Comparison of ENCODE assay signal across 8 cellular contexts in the genomic region with DNA sequence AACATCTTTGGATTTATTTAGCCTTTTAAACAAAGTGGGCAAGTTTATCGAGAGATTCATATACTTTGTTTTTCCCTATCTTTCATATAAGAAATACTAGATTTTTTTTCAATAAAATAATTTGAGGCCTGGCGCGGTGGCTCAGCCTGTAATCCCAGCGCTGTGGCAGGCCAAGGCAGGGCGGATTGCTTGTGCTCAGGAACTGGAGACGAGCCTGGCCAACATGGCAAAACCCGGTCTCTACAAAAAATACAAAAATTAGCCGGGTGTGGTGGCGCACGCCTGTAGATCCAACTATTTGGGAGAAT. TPM values are rescaled to one million over a fixed set of nuclear protein-coding genes. Genes with fewer than 3 reads are reported as not detected.
DNase-seq lines count a peak whose midpoint lies in the region; ATAC-seq and TF ChIP-seq lines count a peak whose summit lies in the region.

No MANE protein-coding gene starts in this region.

- no peaks in the 10 kb centered on the region for H3K9me3 Mint-ChIP-seq in natural killer cell treated with Interleukin-12 subunit alpha and Interleukin-12 subunit beta and Interleukin-15 and Interleukin-18, amount 100 ng/mL, for 72 hours

- H3K36me3 Mint-ChIP-seq in natural killer cell treated with Interleukin-12 subunit alpha and Interleukin-12 subunit beta and Interleukin-15 and Interleukin-18, amount 100 ng/mL, for 72 hours: peaks cover 9% of the 10 kb centered on the region

- peak overlapping the region; percentile 86 for H3K4me3 ChIP-seq in BE2C (ENCODE audit: low read depth, low read length)
- H3K4me3 ChIP-seq in Loucy (ENCODE audit: low read length, poor library complexity, severe bottlenecking): peak overlapping the region; percentile 91
- H3K4me3 ChIP-seq in duodenal mucosa (ENCODE audit: low read depth in 1 of 2, low read length in 2 of 2): peak overlapping the region; percentile 97

- DNase-seq in BE2C: no peak
- DNase-seq in natural killer cell treated with Interleukin-12 subunit alpha and Interleukin-12 subunit beta and Interleukin-15 and Interleukin-18, amount 100 ng/mL, for 72 hours (ENCODE audit: low spot score): no peak
- DNase-seq in DMS 273 (lab: John Stamatoyannopoulos, UW; ENCODE audit: unreplicated experiment): no peak
- DNase-seq in COR-L47 (lab: John Stamatoyannopoulos, UW): no peak

- H3K9me3 ChIP-seq in BE2C (no peaks in the 10 kb centered on the region), Loucy (ENCODE audit: insufficient read depth, low read depth, low read length) (no peaks in the 10 kb centered on the region), duodenal mucosa (ENCODE audit: control insufficient read depth in 1 of 2, low read length in 2 of 2) (no peaks in the 10 kb centered on the region)

- no peaks in the 10 kb centered on the region for H3K27me3 Mint-ChIP-seq in natural killer cell treated with Interleukin-12 subunit alpha and Interleukin-12 subunit beta and Interleukin-15 and Interleukin-18, amount 100 ng/mL, for 72 hours

- H3K4me1 Mint-ChIP-seq in natural killer cell treated with Interleukin-12 subunit alpha and Interleukin-12 subunit beta and Interleukin-15 and Interleukin-18, amount 100 ng/mL, for 72 hours (ENCODE audit: low read depth in 2 of 2): peaks cover 32 to 39% of the 10 kb centered on the region in 2 donors

- H3K4me2 ChIP-seq in Loucy (ENCODE audit: low read depth, low read length, poor library complexity, severe bottlenecking): peak overlapping the region; percentile 77

- peak overlapping the region; percentile 98 for H3K4me3 Mint-ChIP-seq in natural killer cell treated with Interleukin-12 subunit alpha and Interleukin-12 subunit beta and Interleukin-15 and Interleukin-18, amount 100 ng/mL, for 72 hours

- no peak for ATAC-seq in natural killer cell treated with Interleukin-12 subunit alpha and Interleukin-12 subunit beta and Interleukin-15 and Interleukin-18, amount 100 ng/mL, for 72 hours
- ATAC-seq in GM21529 (IDR thresholded peaks at IDR 0.05; ENCODE audit: unreplicated experiment) (no peak), HG02798 (IDR thresholded peaks at IDR 0.05; ENCODE audit: poor library complexity, unreplicated experiment) (no peak)

- H3K9ac ChIP-seq in Loucy (ENCODE audit: low read depth, low read length, poor library complexity, severe bottlenecking): peak overlapping the region; percentile 79
- peak overlapping the region; percentile 73 to 76 for H3K9ac ChIP-seq in duodenal mucosa (ENCODE audit: low read depth in 1 of 2, low read length in 2 of 2)

- H4K20me1 ChIP-seq in Loucy (ENCODE audit: insufficient read depth, low read length, poor library complexity, severe bottlenecking): peaks cover 28% of the 10 kb centered on the region

- H3K9me2 ChIP-seq in Loucy (replicated peaks; ENCODE audit: low read depth, low read length): no peaks in the 10 kb centered on the region

- TF ChIP-seq CTCF in BE2C (IDR thresholded peaks at IDR 0.05; ENCODE audit: low read depth, low read length) (no peak), Loucy (conservative IDR thresholded peaks at IDR 0.05; ENCODE audit: low read length) (no peak)

- H3K27me3 ChIP-seq in BE2C (no peaks in the 10 kb centered on the region), Loucy (ENCODE audit: insufficient read depth, low read length, poor library complexity, severe bottlenecking) (no peaks in the 10 kb centered on the region), duodenal mucosa (ENCODE audit: control insufficient read depth in 1 of 2, insufficient read depth in 2 of 2, low read length in 2 of 2) (no peaks in the 10 kb centered on the region)

- peak overlapping the region; percentile 90 for H3K27ac ChIP-seq in duodenal mucosa (ENCODE audit: low read depth, low read length)

- peak overlapping the region; percentile 87 to 91 for H3K27ac Mint-ChIP-seq in natural killer cell treated with Interleukin-12 subunit alpha and Interleukin-12 subunit beta and Interleukin-15 and Interleukin-18, amount 100 ng/mL, for 72 hours

- no peaks in the 10 kb centered on the region; the same call in 1 of the 2 replicates for H3K4me1 ChIP-seq in BE2C
- H3K4me1 ChIP-seq in Loucy (ENCODE audit: insufficient read depth, low read length, poor library complexity, severe bottlenecking): peaks cover 39% of the 10 kb centered on the region
- H3K4me1 ChIP-seq in duodenal mucosa (ENCODE audit: control insufficient read depth in 1 of 2, insufficient read depth in 2 of 2, low read length in 2 of 2): peaks cover 21 to 24% of the 10 kb centered on the region in 2 donors

- peaks cover 33% of the 10 kb centered on the region for H3K79me2 ChIP-seq in Loucy (ENCODE audit: insufficient read depth, low read length)

- H3K36me3 ChIP-seq in BE2C (no peaks in the 10 kb centered on the region), Loucy (ENCODE audit: insufficient read depth, low read length) (no peaks in the 10 kb centered on the region), duodenal mucosa (ENCODE audit: control insufficient read depth in 1 of 2, insufficient read depth in 2 of 2, low read length in 2 of 2) (peaks cover 0 to 3% of the 10 kb centered on the region in 2 donors)

- H3F3A ChIP-seq in Loucy (ENCODE audit: low read depth): no peaks in the 10 kb centered on the region

- H2AFZ ChIP-seq in Loucy (ENCODE audit: low read length): peak overlapping the region; percentile 59; the same call in 1 of the 2 replicates

RNA-seq across cellular contexts. Expression of a gene that starts 1.6 kb away (rescaled TPM):
- polyA plus RNA-seq in BE2C (2012; ENCODE audit: insufficient read depth, insufficient read length, low read depth): 5.7 TPM
- total RNA-seq in natural killer cell treated with Interleukin-12 subunit alpha and Interleukin-12 subunit beta and Interleukin-15 and Interleukin-18, amount 100 ng/mL, for 72 hours: 10 to 100 TPM; 15.0 to 26.9 TPM
